In the genomic region with DNA sequence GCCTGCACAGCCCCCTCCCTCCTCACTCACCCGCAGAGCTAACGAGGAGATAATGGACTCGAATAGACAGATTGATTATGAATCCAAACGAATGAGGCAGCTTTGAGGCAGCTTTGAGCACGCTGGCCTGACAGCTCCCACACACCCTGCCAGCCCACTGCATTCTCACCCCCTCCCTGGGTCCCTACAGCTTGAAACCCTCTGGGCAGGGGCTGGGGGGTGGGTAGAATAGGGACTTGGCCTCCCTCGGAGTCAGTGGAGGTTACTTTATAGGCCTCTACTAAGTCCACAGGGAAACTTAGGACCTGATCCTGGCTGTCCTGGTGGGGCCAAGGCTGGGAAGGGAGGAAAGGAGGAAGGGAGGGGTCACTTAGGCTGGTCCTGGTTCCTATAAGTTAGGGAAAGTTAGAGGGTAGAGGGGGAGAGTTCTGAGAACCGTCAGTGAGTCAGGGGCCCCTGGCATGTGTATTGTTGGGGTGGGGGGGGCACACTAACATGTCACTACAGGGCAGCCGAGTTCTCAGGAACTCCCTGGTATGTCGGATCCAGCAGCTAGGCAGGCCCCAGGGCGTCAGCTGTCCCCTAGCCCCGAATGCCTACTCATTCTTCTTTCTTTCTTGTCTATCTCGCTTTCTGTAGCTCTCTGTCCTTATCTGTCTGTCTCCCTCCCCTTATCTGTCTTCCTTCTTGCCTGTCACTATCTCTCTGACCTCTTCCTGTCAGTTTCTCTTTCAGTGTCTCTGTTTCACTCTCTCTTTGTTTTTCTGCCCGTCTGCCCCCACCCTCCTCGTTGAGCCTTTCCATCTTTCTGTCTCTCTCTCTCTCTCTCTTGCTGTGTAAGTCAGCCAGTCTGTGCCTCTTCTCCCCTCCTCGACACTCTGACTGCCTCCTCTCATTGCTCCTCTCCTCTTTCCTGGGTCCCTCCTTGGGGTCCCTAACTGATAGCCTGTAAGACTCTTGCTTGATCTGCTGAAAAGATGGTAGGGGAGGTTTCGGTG, we compare ENCODE assay signal across 1 cellular context.
TF ChIP-seq lines count a peak whose summit lies in the region.

No MANE protein-coding gene starts in this region.

TF ChIP-seq in K562, 482 proteins besides CTCF, POLR2A, EP300 and RAD21 (continued from another document and continues in another):
- TF ChIP-seq, protein P1, sequence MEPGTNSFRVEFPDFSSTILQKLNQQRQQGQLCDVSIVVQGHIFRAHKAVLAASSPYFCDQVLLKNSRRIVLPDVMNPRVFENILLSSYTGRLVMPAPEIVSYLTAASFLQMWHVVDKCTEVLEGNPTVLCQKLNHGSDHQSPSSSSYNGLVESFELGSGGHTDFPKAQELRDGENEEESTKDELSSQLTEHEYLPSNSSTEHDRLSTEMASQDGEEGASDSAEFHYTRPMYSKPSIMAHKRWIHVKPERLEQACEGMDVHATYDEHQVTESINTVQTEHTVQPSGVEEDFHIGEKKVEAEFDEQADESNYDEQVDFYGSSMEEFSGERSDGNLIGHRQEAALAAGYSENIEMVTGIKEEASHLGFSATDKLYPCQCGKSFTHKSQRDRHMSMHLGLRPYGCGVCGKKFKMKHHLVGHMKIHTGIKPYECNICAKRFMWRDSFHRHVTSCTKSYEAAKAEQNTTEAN (CRISPR knock-in tag; IDR thresholded peaks at IDR 0.05): no peak
- no peak for TF ChIP-seq PPARD (CRISPR knock-in tag; IDR thresholded peaks at IDR 0.05)
- no peak for TF ChIP-seq HNRNPUL1 (IDR thresholded peaks at IDR 0.05; ENCODE audit: low read length)
- TF ChIP-seq TAF15 (IDR thresholded peaks at IDR 0.05; ENCODE audit: low read depth, low read length): no peak
- no peak for TF ChIP-seq TEAD2 (tag; IDR thresholded peaks at IDR 0.05)
- TF ChIP-seq RBFOX2 (IDR thresholded peaks at IDR 0.05; ENCODE audit: low read depth, low read length): peak; percentile 27; the same call in 1 of the 2 replicates
- TF ChIP-seq ESRRA (IDR thresholded peaks at IDR 0.05; ENCODE audit: borderline replicate concordance, low read depth): no peak; the same call in none of the 2 replicates
- TF ChIP-seq SMAD3 (CRISPR knock-in tag; conservative IDR thresholded peaks at IDR 0.05): no peak
- TF ChIP-seq, protein P2, sequence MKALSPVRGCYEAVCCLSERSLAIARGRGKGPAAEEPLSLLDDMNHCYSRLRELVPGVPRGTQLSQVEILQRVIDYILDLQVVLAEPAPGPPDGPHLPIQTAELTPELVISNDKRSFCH (CRISPR knock-in tag; IDR thresholded peaks at IDR 0.05): no peak
- TF ChIP-seq, protein P2 (tag; IDR thresholded peaks at IDR 0.05): no peak
- TF ChIP-seq SIN3A (IDR thresholded peaks at IDR 0.05; ENCODE audit: borderline replicate concordance in 2 of 2, control insufficient read depth in 1 of 2, low read depth in 2 of 2, low read length in 2 of 2): no peak
- no peak for TF ChIP-seq RB1 (IDR thresholded peaks at IDR 0.05; ENCODE audit: low read depth)
- TF ChIP-seq, protein P3, sequence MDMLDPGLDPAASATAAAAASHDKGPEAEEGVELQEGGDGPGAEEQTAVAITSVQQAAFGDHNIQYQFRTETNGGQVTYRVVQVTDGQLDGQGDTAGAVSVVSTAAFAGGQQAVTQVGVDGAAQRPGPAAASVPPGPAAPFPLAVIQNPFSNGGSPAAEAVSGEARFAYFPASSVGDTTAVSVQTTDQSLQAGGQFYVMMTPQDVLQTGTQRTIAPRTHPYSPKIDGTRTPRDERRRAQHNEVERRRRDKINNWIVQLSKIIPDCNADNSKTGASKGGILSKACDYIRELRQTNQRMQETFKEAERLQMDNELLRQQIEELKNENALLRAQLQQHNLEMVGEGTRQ (CRISPR knock-in tag; IDR thresholded peaks at IDR 0.05): no peak
- TF ChIP-seq MTA1 (IDR thresholded peaks at IDR 0.05; ENCODE audit: borderline replicate concordance): peak; percentile 96
- no peak for TF ChIP-seq TARDBP (IDR thresholded peaks at IDR 0.05)
- TF ChIP-seq HDAC2 (IDR thresholded peaks at IDR 0.05): peak; percentile 98
- no peak for TF ChIP-seq RBM22 (IDR thresholded peaks at IDR 0.05; ENCODE audit: low read depth, low read length, poor library complexity, severe bottlenecking)
- no peak for TF ChIP-seq FOXP1 (CRISPR knock-in tag; IDR thresholded peaks at IDR 0.05)
- TF ChIP-seq, protein P4, sequence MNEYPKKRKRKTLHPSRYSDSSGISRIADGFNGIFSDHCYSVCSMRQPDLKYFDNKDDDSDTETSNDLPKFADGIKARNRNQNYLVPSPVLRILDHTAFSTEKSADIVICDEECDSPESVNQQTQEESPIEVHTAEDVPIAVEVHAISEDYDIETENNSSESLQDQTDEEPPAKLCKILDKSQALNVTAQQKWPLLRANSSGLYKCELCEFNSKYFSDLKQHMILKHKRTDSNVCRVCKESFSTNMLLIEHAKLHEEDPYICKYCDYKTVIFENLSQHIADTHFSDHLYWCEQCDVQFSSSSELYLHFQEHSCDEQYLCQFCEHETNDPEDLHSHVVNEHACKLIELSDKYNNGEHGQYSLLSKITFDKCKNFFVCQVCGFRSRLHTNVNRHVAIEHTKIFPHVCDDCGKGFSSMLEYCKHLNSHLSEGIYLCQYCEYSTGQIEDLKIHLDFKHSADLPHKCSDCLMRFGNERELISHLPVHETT (CRISPR knock-in tag; conservative IDR thresholded peaks at IDR 0.05 in 1 of 2, IDR thresholded peaks at IDR 0.05 in 1 of 2): peak in 1 of 2 experiments; percentile 62; a peak in 1 of 4 replicates
- TF ChIP-seq, protein P5, sequence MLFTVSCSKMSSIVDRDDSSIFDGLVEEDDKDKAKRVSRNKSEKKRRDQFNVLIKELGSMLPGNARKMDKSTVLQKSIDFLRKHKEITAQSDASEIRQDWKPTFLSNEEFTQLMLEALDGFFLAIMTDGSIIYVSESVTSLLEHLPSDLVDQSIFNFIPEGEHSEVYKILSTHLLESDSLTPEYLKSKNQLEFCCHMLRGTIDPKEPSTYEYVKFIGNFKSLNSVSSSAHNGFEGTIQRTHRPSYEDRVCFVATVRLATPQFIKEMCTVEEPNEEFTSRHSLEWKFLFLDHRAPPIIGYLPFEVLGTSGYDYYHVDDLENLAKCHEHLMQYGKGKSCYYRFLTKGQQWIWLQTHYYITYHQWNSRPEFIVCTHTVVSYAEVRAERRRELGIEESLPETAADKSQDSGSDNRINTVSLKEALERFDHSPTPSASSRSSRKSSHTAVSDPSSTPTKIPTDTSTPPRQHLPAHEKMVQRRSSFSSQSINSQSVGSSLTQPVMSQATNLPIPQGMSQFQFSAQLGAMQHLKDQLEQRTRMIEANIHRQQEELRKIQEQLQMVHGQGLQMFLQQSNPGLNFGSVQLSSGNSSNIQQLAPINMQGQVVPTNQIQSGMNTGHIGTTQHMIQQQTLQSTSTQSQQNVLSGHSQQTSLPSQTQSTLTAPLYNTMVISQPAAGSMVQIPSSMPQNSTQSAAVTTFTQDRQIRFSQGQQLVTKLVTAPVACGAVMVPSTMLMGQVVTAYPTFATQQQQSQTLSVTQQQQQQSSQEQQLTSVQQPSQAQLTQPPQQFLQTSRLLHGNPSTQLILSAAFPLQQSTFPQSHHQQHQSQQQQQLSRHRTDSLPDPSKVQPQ (CRISPR knock-in tag; IDR thresholded peaks at IDR 0.05; ENCODE audit: borderline replicate concordance): no peak
- TF ChIP-seq ZNF354B (CRISPR knock-in tag; IDR thresholded peaks at IDR 0.05): no peak
- TF ChIP-seq, protein P6, sequence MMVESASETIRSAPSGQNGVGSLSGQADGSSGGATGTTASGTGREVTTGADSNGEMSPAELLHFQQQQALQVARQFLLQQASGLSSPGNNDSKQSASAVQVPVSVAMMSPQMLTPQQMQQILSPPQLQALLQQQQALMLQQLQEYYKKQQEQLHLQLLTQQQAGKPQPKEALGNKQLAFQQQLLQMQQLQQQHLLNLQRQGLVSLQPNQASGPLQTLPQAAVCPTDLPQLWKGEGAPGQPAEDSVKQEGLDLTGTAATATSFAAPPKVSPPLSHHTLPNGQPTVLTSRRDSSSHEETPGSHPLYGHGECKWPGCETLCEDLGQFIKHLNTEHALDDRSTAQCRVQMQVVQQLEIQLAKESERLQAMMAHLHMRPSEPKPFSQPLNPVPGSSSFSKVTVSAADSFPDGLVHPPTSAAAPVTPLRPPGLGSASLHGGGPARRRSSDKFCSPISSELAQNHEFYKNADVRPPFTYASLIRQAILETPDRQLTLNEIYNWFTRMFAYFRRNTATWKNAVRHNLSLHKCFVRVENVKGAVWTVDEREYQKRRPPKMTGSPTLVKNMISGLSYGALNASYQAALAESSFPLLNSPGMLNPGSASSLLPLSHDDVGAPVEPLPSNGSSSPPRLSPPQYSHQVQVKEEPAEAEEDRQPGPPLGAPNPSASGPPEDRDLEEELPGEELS (CRISPR knock-in tag; IDR thresholded peaks at IDR 0.05; ENCODE audit: borderline replicate concordance): no peak
- no peak for TF ChIP-seq ZNF699 (CRISPR knock-in tag; IDR thresholded peaks at IDR 0.05; ENCODE audit: insufficient replicate concordance)
- TF ChIP-seq, protein P7, sequence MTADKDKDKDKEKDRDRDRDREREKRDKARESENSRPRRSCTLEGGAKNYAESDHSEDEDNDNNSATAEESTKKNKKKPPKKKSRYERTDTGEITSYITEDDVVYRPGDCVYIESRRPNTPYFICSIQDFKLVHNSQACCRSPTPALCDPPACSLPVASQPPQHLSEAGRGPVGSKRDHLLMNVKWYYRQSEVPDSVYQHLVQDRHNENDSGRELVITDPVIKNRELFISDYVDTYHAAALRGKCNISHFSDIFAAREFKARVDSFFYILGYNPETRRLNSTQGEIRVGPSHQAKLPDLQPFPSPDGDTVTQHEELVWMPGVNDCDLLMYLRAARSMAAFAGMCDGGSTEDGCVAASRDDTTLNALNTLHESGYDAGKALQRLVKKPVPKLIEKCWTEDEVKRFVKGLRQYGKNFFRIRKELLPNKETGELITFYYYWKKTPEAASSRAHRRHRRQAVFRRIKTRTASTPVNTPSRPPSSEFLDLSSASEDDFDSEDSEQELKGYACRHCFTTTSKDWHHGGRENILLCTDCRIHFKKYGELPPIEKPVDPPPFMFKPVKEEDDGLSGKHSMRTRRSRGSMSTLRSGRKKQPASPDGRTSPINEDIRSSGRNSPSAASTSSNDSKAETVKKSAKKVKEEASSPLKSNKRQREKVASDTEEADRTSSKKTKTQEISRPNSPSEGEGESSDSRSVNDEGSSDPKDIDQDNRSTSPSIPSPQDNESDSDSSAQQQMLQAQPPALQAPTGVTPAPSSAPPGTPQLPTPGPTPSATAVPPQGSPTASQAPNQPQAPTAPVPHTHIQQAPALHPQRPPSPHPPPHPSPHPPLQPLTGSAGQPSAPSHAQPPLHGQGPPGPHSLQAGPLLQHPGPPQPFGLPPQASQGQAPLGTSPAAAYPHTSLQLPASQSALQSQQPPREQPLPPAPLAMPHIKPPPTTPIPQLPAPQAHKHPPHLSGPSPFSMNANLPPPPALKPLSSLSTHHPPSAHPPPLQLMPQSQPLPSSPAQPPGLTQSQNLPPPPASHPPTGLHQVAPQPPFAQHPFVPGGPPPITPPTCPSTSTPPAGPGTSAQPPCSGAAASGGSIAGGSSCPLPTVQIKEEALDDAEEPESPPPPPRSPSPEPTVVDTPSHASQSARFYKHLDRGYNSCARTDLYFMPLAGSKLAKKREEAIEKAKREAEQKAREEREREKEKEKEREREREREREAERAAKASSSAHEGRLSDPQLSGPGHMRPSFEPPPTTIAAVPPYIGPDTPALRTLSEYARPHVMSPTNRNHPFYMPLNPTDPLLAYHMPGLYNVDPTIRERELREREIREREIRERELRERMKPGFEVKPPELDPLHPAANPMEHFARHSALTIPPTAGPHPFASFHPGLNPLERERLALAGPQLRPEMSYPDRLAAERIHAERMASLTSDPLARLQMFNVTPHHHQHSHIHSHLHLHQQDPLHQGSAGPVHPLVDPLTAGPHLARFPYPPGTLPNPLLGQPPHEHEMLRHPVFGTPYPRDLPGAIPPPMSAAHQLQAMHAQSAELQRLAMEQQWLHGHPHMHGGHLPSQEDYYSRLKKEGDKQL (CRISPR knock-in tag; IDR thresholded peaks at IDR 0.05; ENCODE audit: borderline replicate concordance): no peak
- TF ChIP-seq, protein P8, sequence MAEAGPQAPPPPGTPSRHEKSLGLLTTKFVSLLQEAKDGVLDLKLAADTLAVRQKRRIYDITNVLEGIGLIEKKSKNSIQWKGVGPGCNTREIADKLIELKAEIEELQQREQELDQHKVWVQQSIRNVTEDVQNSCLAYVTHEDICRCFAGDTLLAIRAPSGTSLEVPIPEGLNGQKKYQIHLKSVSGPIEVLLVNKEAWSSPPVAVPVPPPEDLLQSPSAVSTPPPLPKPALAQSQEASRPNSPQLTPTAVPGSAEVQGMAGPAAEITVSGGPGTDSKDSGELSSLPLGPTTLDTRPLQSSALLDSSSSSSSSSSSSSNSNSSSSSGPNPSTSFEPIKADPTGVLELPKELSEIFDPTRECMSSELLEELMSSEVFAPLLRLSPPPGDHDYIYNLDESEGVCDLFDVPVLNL (CRISPR knock-in tag; IDR thresholded peaks at IDR 0.05; ENCODE audit: low read depth): no peak
- TF ChIP-seq, protein P9, sequence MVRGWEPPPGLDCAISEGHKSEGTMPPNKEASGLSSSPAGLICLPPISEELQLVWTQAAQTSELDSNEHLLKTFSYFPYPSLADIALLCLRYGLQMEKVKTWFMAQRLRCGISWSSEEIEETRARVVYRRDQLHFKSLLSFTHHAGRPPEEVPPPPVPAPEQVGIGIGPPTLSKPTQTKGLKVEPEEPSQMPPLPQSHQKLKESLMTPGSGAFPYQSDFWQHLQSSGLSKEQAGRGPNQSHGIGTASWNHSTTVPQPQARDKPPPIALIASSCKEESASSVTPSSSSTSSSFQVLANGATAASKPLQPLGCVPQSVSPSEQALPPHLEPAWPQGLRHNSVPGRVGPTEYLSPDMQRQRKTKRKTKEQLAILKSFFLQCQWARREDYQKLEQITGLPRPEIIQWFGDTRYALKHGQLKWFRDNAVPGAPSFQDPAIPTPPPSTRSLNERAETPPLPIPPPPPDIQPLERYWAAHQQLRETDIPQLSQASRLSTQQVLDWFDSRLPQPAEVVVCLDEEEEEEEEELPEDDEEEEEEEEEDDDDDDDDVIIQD (CRISPR knock-in tag; IDR thresholded peaks at IDR 0.05): no peak
- no peak for TF ChIP-seq CHCHD3 (CRISPR knock-in tag; IDR thresholded peaks at IDR 0.05)
- TF ChIP-seq ZNF175 (CRISPR knock-in tag; IDR thresholded peaks at IDR 0.05; ENCODE audit: low read depth): no peak
- TF ChIP-seq MEF2A (IDR thresholded peaks at IDR 0.05; ENCODE audit: control insufficient read depth, low read depth, low read length): no peak
- TF ChIP-seq ZNF253 (CRISPR knock-in tag; conservative IDR thresholded peaks at IDR 0.05): no peak
- no peak for TF ChIP-seq CEBPG (CRISPR knock-in tag; IDR thresholded peaks at IDR 0.05)
- no peak for TF ChIP-seq CEBPG (tag; conservative IDR thresholded peaks at IDR 0.05 in 1 of 2, IDR thresholded peaks at IDR 0.05 in 1 of 2)
- TF ChIP-seq TAF7 (tag; IDR thresholded peaks at IDR 0.05): no peak
- TF ChIP-seq ESRRB (CRISPR knock-in tag; IDR thresholded peaks at IDR 0.05; ENCODE audit: borderline replicate concordance): no peak
- TF ChIP-seq NR2C2 (CRISPR knock-in tag; IDR thresholded peaks at IDR 0.05): no peak; the same call in 1 of the 2 replicates
- TF ChIP-seq NR2C2 (tag; IDR thresholded peaks at IDR 0.05): peak; percentile 39; the same call in 1 of the 2 replicates
- no peak for TF ChIP-seq ZNF184 (CRISPR knock-in tag; IDR thresholded peaks at IDR 0.05)
- TF ChIP-seq ZNF586 (CRISPR knock-in tag; conservative IDR thresholded peaks at IDR 0.05): no peak
- no peak for TF ChIP-seq CCNT2 (IDR thresholded peaks at IDR 0.05; ENCODE audit: borderline replicate concordance, extremely low read depth, insufficient read length, low read depth, low read length)
- TF ChIP-seq ZNF347 (CRISPR knock-in tag; IDR thresholded peaks at IDR 0.05; ENCODE audit: low read depth): no peak
